In the genomic region with DNA sequence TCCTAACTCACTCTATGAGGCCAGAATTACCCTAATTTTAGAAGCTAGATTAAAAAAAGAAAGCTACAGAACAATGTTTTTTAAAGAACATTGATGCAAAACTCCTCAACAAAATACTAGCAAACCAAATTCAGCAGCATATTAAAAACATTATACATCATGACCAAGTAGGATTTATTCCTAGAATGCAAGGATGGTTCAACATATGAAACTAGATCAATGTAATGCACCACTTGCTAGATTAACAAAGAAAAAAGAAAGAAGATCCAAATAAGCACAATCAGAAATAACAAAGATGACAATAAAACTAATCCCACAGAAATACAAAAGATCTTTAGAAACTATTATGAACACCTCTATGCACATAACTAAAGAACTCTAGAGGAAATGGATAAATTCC, we compare ENCODE assay signal across 28 cellular contexts.
"Had no signal": no experiment of that assay in that cellular context is flagged by ENCODE, and none has a peak within 500 bp of the region (broad histone marks: within the 10 kb centered on the region; RNA-seq: fewer than 3 reads in every experiment).

No MANE protein-coding gene starts in this region.

- DNase-seq: stimulated activated CD4-positive, alpha-beta T cell treated with anti-CD3 and anti-CD28 coated beads, Interleukin-2, amount 100 ng/mL, for 48 hours; stimulated activated CD4-positive, alpha-beta T cell treated with anti-CD3 and anti-CD28 coated beads, Interleukin-4, amount 100 ng/mL, for 24 hours; stimulated activated CD4-positive, alpha-beta T cell treated with anti-CD3 and anti-CD28 coated beads, Interleukin-4, amount 100 ng/mL, for 4 hours; stimulated activated CD8-positive, alpha-beta memory T cell treated with anti-CD3 and anti-CD28 coated beads, Interleukin-4, amount 100 ng/mL, for 48 hours; stimulated activated naive B cell treated with anti-CD40 and anti-IgM and Interleukin-4, amounts not matched to agents 10 μg/mL and 1 μg/mL and 100 μg/mL, for 72 hours; stimulated activated naive CD4-positive, alpha-beta T cell; stimulated activated naive CD4-positive, alpha-beta T cell treated with Interleukin-2 at 50 U/mL for 16 hours; stimulated activated naive CD8-positive, alpha-beta T cell treated with anti-CD3 and anti-CD28 coated beads, Interleukin-15, amount 100 ng/mL, for 72 hours; stimulated activated naive CD8-positive, alpha-beta T cell treated with anti-CD3 and anti-CD28 coated beads, Interleukin-15, Interleukin-2, amounts not matched to agents 100 U/mL and 50 U/mL, for 24 hours; stomach; substantia nigra; testis; thyroid gland; tibial artery; transverse colon; trophoblast cell; upper lobe of left lung; upper lobe of right lung; uterus had no signal

- H3K27ac ChIP-seq: stomach, suprapubic skin, testis, thoracic aorta, thyroid gland, tibial artery, tibial nerve, transverse colon, upper lobe of left lung, upper lobe of right lung, uterus, vagina had no signal

- H3K4me3 ChIP-seq: stomach, suprapubic skin, testis, thoracic aorta, thyroid gland, tibial artery, tibial nerve, transverse colon, upper lobe of left lung, upper lobe of right lung, uterus, vagina had no signal

- FAIRE-seq: urothelium cell line had no signal

- H3K27me3 ChIP-seq: testis, thyroid gland, tibial nerve, upper lobe of left lung, uterus, vagina had no signal

- H3K4me1 ChIP-seq: stomach, testis, tibial artery, tibial nerve, transverse colon, upper lobe of left lung, upper lobe of right lung, uterus, vagina had no signal

- H3K27ac Mint-ChIP-seq: stimulated activated effector memory CD8-positive, alpha-beta T cell treated with anti-CD3 and anti-CD28 coated beads, Interleukin-12 subunit alpha, Interleukin-12 subunit beta, amount 100 ng/mL, for 72 hours; stimulated activated memory B cell treated with anti-CD40 and anti-IgM and Interleukin-4, amounts not matched to agents 10 μg/mL and 1 μg/mL and 100 μg/mL, for 72 hours; stimulated activated naive B cell treated with anti-CD40 and anti-IgM and Interleukin-4, amounts not matched to agents 10 μg/mL and 1 μg/mL and 100 μg/mL, for 72 hours; stimulated activated naive CD8-positive, alpha-beta T cell treated with anti-CD3 and anti-CD28 coated beads, Interleukin-15, amount 100 ng/mL, for 72 hours; stimulated activated naive CD8-positive, alpha-beta T cell treated with anti-CD3 and anti-CD28 coated beads, Interleukin-15, Interleukin-2, amounts not matched to agents 100 ng/mL and 50 ng/mL, for 24 hours; type B pancreatic cell had no signal

- H3K9me3 ChIP-seq: suprapubic skin, testis, thyroid gland, upper lobe of right lung, uterus had no signal

- H3K4me3 Mint-ChIP-seq: stimulated activated effector memory CD8-positive, alpha-beta T cell treated with anti-CD3 and anti-CD28 coated beads, Interleukin-12 subunit alpha, Interleukin-12 subunit beta, amount 100 ng/mL, for 72 hours; stimulated activated memory B cell treated with anti-CD40 and anti-IgM and Interleukin-4, amounts not matched to agents 10 μg/mL and 1 μg/mL and 100 μg/mL, for 72 hours; stimulated activated naive B cell treated with anti-CD40 and anti-IgM and Interleukin-4, amounts not matched to agents 10 μg/mL and 1 μg/mL and 100 μg/mL, for 72 hours; stimulated activated naive CD8-positive, alpha-beta T cell treated with anti-CD3 and anti-CD28 coated beads, Interleukin-15, amount 100 ng/mL, for 72 hours; stimulated activated naive CD8-positive, alpha-beta T cell treated with anti-CD3 and anti-CD28 coated beads, Interleukin-15, Interleukin-2, amounts not matched to agents 100 ng/mL and 50 ng/mL, for 24 hours; type B pancreatic cell had no signal

- H3K36me3 ChIP-seq: stomach, suprapubic skin, thoracic aorta, thyroid gland, tibial artery, tibial nerve, transverse colon, upper lobe of left lung, upper lobe of right lung, uterus, vagina had no signal

- ATAC-seq: stimulated activated effector memory CD8-positive, alpha-beta T cell treated with anti-CD3 and anti-CD28 coated beads, Interleukin-12 subunit alpha, Interleukin-12 subunit beta, amount 100 ng/mL, for 72 hours; stimulated activated memory B cell treated with anti-CD40 and anti-IgM and Interleukin-4, amounts not matched to agents 10 μg/mL and 1 μg/mL and 100 μg/mL, for 72 hours; stimulated activated naive B cell treated with anti-CD40 and anti-IgM and Interleukin-4, amounts not matched to agents 10 μg/mL and 1 μg/mL and 100 μg/mL, for 72 hours; stimulated activated naive CD8-positive, alpha-beta T cell treated with anti-CD3 and anti-CD28 coated beads, Interleukin-15, amount 100 ng/mL, for 72 hours; stimulated activated naive CD8-positive, alpha-beta T cell treated with anti-CD3 and anti-CD28 coated beads, Interleukin-15, Interleukin-2, amounts not matched to agents 100 U/mL and 50 U/mL, for 24 hours; upper lobe of right lung had no signal

- H3K36me3 Mint-ChIP-seq: stimulated activated effector memory CD8-positive, alpha-beta T cell treated with anti-CD3 and anti-CD28 coated beads, Interleukin-12 subunit alpha, Interleukin-12 subunit beta, amount 100 ng/mL, for 72 hours; type B pancreatic cell had no signal

- H3K4me1 Mint-ChIP-seq: stimulated activated effector memory CD8-positive, alpha-beta T cell treated with anti-CD3 and anti-CD28 coated beads, Interleukin-12 subunit alpha, Interleukin-12 subunit beta, amount 100 ng/mL, for 72 hours; stimulated activated memory B cell treated with anti-CD40 and anti-IgM and Interleukin-4, amounts not matched to agents 10 μg/mL and 1 μg/mL and 100 μg/mL, for 72 hours; stimulated activated naive B cell treated with anti-CD40 and anti-IgM and Interleukin-4, amounts not matched to agents 10 μg/mL and 1 μg/mL and 100 μg/mL, for 72 hours; stimulated activated naive CD8-positive, alpha-beta T cell treated with anti-CD3 and anti-CD28 coated beads, Interleukin-15, amount 100 ng/mL, for 72 hours had no signal
